In the genomic region with DNA sequence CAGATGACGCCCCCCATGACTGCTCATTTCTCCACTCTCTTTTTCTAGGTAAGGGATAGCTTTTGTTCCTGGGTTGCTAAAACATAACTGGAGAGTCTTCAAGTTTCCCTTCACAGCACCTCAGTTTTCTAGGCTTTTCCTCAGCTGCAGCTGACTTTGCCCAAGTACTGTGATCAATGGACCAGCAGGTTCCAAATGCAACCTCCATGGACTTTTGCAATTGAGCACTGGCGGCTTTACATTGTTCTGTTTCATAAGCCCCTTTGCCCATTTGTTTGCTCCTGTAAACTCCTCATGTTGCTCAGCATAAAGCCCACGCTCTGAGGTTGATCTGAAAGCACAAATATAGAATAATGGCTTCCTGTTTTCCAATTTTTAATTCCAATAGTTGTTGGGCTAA, we compare ENCODE assay signal across 1 cellular context.
TF ChIP-seq lines count a peak whose summit lies in the region.

No MANE protein-coding gene starts in this region.

TF ChIP-seq in HepG2, 621 proteins besides CTCF, POLR2A, EP300 and RAD21 (continues in another document):
- no peak for TF ChIP-seq BRCA1 (CRISPR knock-in tag; IDR thresholded peaks at IDR 0.05)
- no peak for TF ChIP-seq ZNF282 (IDR thresholded peaks at IDR 0.05; ENCODE audit: partially characterized antibody)
- no peak for TF ChIP-seq ZNF570 (CRISPR knock-in tag; IDR thresholded peaks at IDR 0.05; ENCODE audit: borderline replicate concordance)
- TF ChIP-seq TSC22D2 (CRISPR knock-in tag; IDR thresholded peaks at IDR 0.05; ENCODE audit: borderline replicate concordance): no peak
- no peak for TF ChIP-seq RFX5 (IDR thresholded peaks at IDR 0.05; ENCODE audit: low read depth, low read length)
- no peak for TF ChIP-seq ZNF263 (CRISPR knock-in tag; IDR thresholded peaks at IDR 0.05)
- TF ChIP-seq, protein P1, sequence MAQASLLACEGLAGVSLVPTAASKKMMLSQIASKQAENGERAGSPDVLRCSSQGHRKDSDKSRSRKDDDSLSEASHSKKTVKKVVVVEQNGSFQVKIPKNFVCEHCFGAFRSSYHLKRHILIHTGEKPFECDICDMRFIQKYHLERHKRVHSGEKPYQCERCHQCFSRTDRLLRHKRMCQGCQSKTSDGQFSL (CRISPR knock-in tag; IDR thresholded peaks at IDR 0.05): no peak
- no peak for TF ChIP-seq KAT2B (IDR thresholded peaks at IDR 0.05; ENCODE audit: borderline replicate concordance, low read depth, low read length)
- TF ChIP-seq KLF6 (CRISPR knock-in tag; IDR thresholded peaks at IDR 0.05): no peak
- no peak for TF ChIP-seq TOPORS (CRISPR knock-in tag; IDR thresholded peaks at IDR 0.05)
- TF ChIP-seq ARNTL (CRISPR knock-in tag; IDR thresholded peaks at IDR 0.05): no peak
- TF ChIP-seq, protein P2, sequence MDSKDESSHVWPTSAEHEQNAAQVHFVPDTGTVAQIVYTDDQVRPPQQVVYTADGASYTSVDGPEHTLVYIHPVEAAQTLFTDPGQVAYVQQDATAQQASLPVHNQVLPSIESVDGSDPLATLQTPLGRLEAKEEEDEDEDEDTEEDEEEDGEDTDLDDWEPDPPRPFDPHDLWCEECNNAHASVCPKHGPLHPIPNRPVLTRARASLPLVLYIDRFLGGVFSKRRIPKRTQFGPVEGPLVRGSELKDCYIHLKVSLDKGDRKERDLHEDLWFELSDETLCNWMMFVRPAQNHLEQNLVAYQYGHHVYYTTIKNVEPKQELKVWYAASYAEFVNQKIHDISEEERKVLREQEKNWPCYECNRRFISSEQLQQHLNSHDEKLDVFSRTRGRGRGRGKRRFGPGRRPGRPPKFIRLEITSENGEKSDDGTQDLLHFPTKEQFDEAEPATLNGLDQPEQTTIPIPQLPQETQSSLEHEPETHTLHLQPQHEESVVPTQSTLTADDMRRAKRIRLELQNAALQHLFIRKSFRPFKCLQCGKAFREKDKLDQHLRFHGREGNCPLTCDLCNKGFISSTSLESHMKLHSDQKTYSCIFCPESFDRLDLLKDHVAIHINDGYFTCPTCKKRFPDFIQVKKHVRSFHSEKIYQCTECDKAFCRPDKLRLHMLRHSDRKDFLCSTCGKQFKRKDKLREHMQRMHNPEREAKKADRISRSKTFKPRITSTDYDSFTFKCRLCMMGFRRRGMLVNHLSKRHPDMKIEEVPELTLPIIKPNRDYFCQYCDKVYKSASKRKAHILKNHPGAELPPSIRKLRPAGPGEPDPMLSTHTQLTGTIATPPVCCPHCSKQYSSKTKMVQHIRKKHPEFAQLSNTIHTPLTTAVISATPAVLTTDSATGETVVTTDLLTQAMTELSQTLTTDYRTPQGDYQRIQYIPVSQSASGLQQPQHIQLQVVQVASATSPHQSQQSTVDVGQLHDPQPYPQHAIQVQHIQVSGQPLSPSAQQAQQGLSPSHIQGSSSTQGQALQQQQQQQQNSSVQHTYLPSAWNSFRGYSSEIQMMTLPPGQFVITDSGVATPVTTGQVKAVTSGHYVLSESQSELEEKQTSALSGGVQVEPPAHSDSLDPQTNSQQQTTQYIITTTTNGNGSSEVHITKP (CRISPR knock-in tag; IDR thresholded peaks at IDR 0.05; ENCODE audit: low read depth): no peak
- TF ChIP-seq PTBP1 (IDR thresholded peaks at IDR 0.05; ENCODE audit: low read depth, low read length, poor library complexity, severe bottlenecking): no peak
- TF ChIP-seq PHF5A (CRISPR knock-in tag; IDR thresholded peaks at IDR 0.05; ENCODE audit: low read depth, unreplicated experiment): no peak
- TF ChIP-seq ZNF607 (CRISPR knock-in tag; IDR thresholded peaks at IDR 0.05; ENCODE audit: borderline replicate concordance): no peak
- TF ChIP-seq, protein P3, sequence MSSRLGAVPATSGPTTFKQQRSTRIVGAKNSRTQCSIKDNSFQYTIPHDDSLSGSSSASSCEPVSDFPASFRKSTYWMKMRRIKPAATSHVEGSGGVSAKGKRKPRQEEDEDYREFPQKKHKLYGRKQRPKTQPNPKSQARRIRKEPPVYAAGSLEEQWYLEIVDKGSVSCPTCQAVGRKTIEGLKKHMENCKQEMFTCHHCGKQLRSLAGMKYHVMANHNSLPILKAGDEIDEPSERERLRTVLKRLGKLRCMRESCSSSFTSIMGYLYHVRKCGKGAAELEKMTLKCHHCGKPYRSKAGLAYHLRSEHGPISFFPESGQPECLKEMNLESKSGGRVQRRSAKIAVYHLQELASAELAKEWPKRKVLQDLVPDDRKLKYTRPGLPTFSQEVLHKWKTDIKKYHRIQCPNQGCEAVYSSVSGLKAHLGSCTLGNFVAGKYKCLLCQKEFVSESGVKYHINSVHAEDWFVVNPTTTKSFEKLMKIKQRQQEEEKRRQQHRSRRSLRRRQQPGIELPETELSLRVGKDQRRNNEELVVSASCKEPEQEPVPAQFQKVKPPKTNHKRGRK (CRISPR knock-in tag; IDR thresholded peaks at IDR 0.05): no peak
- no peak for TF ChIP-seq MAFF (IDR thresholded peaks at IDR 0.05; ENCODE audit: low read depth, low read length)
- peak; percentile 61 for TF ChIP-seq ZMYM4 (CRISPR knock-in tag; IDR thresholded peaks at IDR 0.05)
- TF ChIP-seq, protein P4, sequence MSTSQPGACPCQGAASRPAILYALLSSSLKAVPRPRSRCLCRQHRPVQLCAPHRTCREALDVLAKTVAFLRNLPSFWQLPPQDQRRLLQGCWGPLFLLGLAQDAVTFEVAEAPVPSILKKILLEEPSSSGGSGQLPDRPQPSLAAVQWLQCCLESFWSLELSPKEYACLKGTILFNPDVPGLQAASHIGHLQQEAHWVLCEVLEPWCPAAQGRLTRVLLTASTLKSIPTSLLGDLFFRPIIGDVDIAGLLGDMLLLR (CRISPR knock-in tag; IDR thresholded peaks at IDR 0.05): no peak
- TF ChIP-seq, protein P5, sequence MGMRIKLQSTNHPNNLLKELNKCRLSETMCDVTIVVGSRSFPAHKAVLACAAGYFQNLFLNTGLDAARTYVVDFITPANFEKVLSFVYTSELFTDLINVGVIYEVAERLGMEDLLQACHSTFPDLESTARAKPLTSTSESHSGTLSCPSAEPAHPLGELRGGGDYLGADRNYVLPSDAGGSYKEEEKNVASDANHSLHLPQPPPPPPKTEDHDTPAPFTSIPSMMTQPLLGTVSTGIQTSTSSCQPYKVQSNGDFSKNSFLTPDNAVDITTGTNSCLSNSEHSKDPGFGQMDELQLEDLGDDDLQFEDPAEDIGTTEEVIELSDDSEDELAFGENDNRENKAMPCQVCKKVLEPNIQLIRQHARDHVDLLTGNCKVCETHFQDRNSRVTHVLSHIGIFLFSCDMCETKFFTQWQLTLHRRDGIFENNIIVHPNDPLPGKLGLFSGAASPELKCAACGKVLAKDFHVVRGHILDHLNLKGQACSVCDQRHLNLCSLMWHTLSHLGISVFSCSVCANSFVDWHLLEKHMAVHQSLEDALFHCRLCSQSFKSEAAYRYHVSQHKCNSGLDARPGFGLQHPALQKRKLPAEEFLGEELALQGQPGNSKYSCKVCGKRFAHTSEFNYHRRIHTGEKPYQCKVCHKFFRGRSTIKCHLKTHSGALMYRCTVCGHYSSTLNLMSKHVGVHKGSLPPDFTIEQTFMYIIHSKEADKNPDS (CRISPR knock-in tag; IDR thresholded peaks at IDR 0.05): no peak
- no peak for TF ChIP-seq FOSL1 (CRISPR knock-in tag; IDR thresholded peaks at IDR 0.05; ENCODE audit: borderline replicate concordance)
- no peak for TF ChIP-seq ADNP (CRISPR knock-in tag; IDR thresholded peaks at IDR 0.05)
- no peak for TF ChIP-seq ZNF550 (CRISPR knock-in tag; IDR thresholded peaks at IDR 0.05; ENCODE audit: borderline replicate concordance)
- TF ChIP-seq, protein P6, sequence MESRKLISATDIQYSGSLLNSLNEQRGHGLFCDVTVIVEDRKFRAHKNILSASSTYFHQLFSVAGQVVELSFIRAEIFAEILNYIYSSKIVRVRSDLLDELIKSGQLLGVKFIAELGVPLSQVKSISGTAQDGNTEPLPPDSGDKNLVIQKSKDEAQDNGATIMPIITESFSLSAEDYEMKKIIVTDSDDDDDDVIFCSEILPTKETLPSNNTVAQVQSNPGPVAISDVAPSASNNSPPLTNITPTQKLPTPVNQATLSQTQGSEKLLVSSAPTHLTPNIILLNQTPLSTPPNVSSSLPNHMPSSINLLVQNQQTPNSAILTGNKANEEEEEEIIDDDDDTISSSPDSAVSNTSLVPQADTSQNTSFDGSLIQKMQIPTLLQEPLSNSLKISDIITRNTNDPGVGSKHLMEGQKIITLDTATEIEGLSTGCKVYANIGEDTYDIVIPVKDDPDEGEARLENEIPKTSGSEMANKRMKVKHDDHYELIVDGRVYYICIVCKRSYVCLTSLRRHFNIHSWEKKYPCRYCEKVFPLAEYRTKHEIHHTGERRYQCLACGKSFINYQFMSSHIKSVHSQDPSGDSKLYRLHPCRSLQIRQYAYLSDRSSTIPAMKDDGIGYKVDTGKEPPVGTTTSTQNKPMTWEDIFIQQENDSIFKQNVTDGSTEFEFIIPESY (CRISPR knock-in tag; IDR thresholded peaks at IDR 0.05): peak; percentile 90
- TF ChIP-seq MYC (CRISPR knock-in tag; IDR thresholded peaks at IDR 0.05; ENCODE audit: borderline replicate concordance): no peak
- TF ChIP-seq ZNF644 (CRISPR knock-in tag; IDR thresholded peaks at IDR 0.05; ENCODE audit: low read depth): 0 out of 2 replicates have a peak, but pooled peaks have one; percentile 39
- no peak for TF ChIP-seq ZNF598 (CRISPR knock-in tag; IDR thresholded peaks at IDR 0.05; ENCODE audit: borderline replicate concordance)
- no peak for TF ChIP-seq ZNF768 (CRISPR knock-in tag; IDR thresholded peaks at IDR 0.05)
- TF ChIP-seq, protein P7, sequence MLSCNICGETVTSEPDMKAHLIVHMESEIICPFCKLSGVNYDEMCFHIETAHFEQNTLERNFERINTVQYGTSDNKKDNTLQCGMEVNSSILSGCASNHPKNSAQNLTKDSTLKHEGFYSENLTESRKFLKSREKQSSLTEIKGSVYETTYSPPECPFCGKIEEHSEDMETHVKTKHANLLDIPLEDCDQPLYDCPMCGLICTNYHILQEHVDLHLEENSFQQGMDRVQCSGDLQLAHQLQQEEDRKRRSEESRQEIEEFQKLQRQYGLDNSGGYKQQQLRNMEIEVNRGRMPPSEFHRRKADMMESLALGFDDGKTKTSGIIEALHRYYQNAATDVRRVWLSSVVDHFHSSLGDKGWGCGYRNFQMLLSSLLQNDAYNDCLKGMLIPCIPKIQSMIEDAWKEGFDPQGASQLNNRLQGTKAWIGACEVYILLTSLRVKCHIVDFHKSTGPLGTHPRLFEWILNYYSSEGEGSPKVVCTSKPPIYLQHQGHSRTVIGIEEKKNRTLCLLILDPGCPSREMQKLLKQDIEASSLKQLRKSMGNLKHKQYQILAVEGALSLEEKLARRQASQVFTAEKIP (CRISPR knock-in tag; IDR thresholded peaks at IDR 0.05; ENCODE audit: borderline replicate concordance): no peak
- TF ChIP-seq, protein P8, sequence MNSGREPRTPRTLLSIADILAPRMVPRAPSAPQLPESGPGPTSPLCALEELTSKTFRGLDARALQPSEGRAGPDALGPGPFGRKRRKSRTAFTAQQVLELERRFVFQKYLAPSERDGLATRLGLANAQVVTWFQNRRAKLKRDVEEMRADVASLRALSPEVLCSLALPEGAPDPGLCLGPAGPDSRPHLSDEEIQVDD (CRISPR knock-in tag; IDR thresholded peaks at IDR 0.05; ENCODE audit: borderline replicate concordance): no peak
- TF ChIP-seq, protein P9, sequence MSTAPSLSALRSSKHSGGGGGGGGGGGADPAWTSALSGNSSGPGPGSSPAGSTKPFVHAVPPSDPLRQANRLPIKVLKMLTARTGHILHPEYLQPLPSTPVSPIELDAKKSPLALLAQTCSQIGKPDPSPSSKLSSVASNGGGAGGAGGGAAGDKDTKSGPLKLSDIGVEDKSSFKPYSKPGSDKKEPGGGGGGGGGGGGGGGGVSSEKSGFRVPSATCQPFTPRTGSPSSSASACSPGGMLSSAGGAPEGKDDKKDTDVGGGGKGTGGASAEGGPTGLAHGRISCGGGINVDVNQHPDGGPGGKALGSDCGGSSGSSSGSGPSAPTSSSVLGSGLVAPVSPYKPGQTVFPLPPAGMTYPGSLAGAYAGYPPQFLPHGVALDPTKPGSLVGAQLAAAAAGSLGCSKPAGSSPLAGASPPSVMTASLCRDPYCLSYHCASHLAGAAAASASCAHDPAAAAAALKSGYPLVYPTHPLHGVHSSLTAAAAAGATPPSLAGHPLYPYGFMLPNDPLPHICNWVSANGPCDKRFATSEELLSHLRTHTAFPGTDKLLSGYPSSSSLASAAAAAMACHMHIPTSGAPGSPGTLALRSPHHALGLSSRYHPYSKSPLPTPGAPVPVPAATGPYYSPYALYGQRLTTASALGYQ (CRISPR knock-in tag; IDR thresholded peaks at IDR 0.05): no peak
- TF ChIP-seq AKAP8 (CRISPR knock-in tag; IDR thresholded peaks at IDR 0.05): no peak
- no peak for TF ChIP-seq ZFP36 (IDR thresholded peaks at IDR 0.05; ENCODE audit: borderline replicate concordance, low read depth, low read length, partially characterized antibody)
- TF ChIP-seq, protein P10, sequence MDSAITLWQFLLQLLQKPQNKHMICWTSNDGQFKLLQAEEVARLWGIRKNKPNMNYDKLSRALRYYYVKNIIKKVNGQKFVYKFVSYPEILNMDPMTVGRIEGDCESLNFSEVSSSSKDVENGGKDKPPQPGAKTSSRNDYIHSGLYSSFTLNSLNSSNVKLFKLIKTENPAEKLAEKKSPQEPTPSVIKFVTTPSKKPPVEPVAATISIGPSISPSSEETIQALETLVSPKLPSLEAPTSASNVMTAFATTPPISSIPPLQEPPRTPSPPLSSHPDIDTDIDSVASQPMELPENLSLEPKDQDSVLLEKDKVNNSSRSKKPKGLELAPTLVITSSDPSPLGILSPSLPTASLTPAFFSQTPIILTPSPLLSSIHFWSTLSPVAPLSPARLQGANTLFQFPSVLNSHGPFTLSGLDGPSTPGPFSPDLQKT (CRISPR knock-in tag; IDR thresholded peaks at IDR 0.05; ENCODE audit: borderline replicate concordance): no peak
- TF ChIP-seq, protein P11, sequence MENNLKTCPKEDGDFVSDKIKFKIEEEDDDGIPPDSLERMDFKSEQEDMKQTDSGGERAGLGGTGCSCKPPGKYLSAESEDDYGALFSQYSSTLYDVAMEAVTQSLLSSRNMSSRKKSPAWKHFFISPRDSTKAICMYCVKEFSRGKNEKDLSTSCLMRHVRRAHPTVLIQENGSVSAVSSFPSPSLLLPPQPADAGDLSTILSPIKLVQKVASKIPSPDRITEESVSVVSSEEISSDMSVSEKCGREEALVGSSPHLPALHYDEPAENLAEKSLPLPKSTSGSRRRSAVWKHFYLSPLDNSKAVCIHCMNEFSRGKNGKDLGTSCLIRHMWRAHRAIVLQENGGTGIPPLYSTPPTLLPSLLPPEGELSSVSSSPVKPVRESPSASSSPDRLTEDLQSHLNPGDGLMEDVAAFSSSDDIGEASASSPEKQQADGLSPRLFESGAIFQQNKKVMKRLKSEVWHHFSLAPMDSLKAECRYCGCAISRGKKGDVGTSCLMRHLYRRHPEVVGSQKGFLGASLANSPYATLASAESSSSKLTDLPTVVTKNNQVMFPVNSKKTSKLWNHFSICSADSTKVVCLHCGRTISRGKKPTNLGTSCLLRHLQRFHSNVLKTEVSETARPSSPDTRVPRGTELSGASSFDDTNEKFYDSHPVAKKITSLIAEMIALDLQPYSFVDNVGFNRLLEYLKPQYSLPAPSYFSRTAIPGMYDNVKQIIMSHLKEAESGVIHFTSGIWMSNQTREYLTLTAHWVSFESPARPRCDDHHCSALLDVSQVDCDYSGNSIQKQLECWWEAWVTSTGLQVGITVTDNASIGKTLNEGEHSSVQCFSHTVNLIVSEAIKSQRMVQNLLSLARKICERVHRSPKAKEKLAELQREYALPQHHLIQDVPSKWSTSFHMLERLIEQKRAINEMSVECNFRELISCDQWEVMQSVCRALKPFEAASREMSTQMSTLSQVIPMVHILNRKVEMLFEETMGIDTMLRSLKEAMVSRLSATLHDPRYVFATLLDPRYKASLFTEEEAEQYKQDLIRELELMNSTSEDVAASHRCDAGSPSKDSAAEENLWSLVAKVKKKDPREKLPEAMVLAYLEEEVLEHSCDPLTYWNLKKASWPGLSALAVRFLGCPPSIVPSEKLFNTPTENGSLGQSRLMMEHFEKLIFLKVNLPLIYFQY (CRISPR knock-in tag; IDR thresholded peaks at IDR 0.05; ENCODE audit: borderline replicate concordance): no peak
- TF ChIP-seq ELF3 (CRISPR knock-in tag; IDR thresholded peaks at IDR 0.05): no peak
- no peak for TF ChIP-seq KLF16 (CRISPR knock-in tag; IDR thresholded peaks at IDR 0.05)
- no peak for TF ChIP-seq HOXA9 (CRISPR knock-in tag; IDR thresholded peaks at IDR 0.05; ENCODE audit: borderline replicate concordance)
- no peak for TF ChIP-seq JUNB (CRISPR knock-in tag; IDR thresholded peaks at IDR 0.05; ENCODE audit: borderline replicate concordance)
- TF ChIP-seq SMC3 (IDR thresholded peaks at IDR 0.05; ENCODE audit: low read length): no peak
